15 cellular contexts compared by ENCODE assay signal in genomic region chr3:115628075-115628412, GRCh38. TPM values are rescaled to one million over a fixed set of nuclear protein-coding genes. Genes with fewer than 3 reads are reported as not detected.
A peak's percentile ranks its signal among the peaks of the same experiment; 100 is the strongest.
DNase-seq lines count a peak whose midpoint lies in the region; ATAC-seq and TF ChIP-seq lines count a peak whose summit lies in the region.
"Had no signal": no experiment of that assay in that cellular context is flagged by ENCODE, and none has a peak within 500 bp of the region (broad histone marks: within the 10 kb centered on the region; RNA-seq: fewer than 3 reads in every experiment).

No MANE protein-coding gene starts in this region.

- intact Hi-C loops in PC-9 (cut with micrococcal nuclease; ENCODE audit: unreplicated experiment) (no loop called here), Right ventricle myocardium superior (cut with DNase I) (no loop called here)

- H4K20me1 ChIP-seq in MM.1S (ENCODE audit: insufficient read depth, low read length) (no peaks in the 10 kb centered on the region), PC-9 (ENCODE audit: insufficient read depth) (no peaks in the 10 kb centered on the region)

- POLR2A ChIA-PET in PC-9 (lab: Charles Lee; ENCODE audit: unreplicated experiment): no interaction called here

- H3K36me3 ChIP-seq in MM.1S (replicated peaks; ENCODE audit: insufficient read depth, low read length): no peaks in the 10 kb centered on the region
- no peaks in the 10 kb centered on the region for H3K36me3 ChIP-seq in PC-9 (ENCODE audit: low read depth)
- H3K36me3 ChIP-seq: adrenal gland had no signal

- no TSS peak for BruUV-seq in PC-9 (replicated peaks; lab: Mats Ljungman, UMichigan)

- H3K27me3 ChIP-seq in MM.1S (replicated peaks; ENCODE audit: insufficient read depth, low read length): no peaks in the 10 kb centered on the region
- no peaks in the 10 kb centered on the region for H3K27me3 ChIP-seq in PC-9 (ENCODE audit: insufficient read depth, low read depth)

- H3F3A ChIP-seq in MM.1S (ENCODE audit: insufficient read depth, low read length): peaks cover 10% of the 10 kb centered on the region
- no peaks in the 10 kb centered on the region for H3F3A ChIP-seq in PC-9 (ENCODE audit: insufficient read depth, low read depth)

- TF ChIP-seq CTCF in MM.1S (IDR thresholded peaks at IDR 0.05; ENCODE audit: low read length) (no peak), PC-9 (conservative IDR thresholded peaks at IDR 0.05) (no peak)

- H3K9ac ChIP-seq in MM.1S (ENCODE audit: low read length): no peak overlapping the region

- H3K4me1 ChIP-seq in MM.1S (ENCODE audit: low read length) (peaks cover 20% of the 10 kb centered on the region), PC-9 (replicated peaks; ENCODE audit: insufficient read depth) (no peaks in the 10 kb centered on the region)

- H2AFZ ChIP-seq in MM.1S (ENCODE audit: low read length): peak overlapping the region; percentile 3; the same call in 1 of the 2 replicates
- no peak overlapping the region for H2AFZ ChIP-seq in PC-9

- no peaks in the 10 kb centered on the region for H3K9me2 ChIP-seq in MM.1S (replicated peaks; ENCODE audit: insufficient read depth, low read length)
- no peaks in the 10 kb centered on the region; the same call in 1 of the 2 replicates for H3K9me2 ChIP-seq in PC-9 (ENCODE audit: insufficient read depth)

- peak overlapping the region; percentile 43; the same call in 1 of the 2 replicates for H3K27ac ChIP-seq in MM.1S (ENCODE audit: low read length)
- no peak overlapping the region for H3K27ac ChIP-seq in PC-9
- H3K27ac ChIP-seq: adrenal gland, VCaP had no signal

- H3K9me3 ChIP-seq in MM.1S (replicated peaks; ENCODE audit: insufficient read depth, low read length): no peaks in the 10 kb centered on the region
- no peaks in the 10 kb centered on the region for H3K9me3 ChIP-seq in PC-9 (ENCODE audit: insufficient read depth, low read depth)
- H3K9me3 ChIP-seq: adrenal gland had no signal

- peak overlapping the region; percentile 56 for H3K4me2 ChIP-seq in MM.1S (ENCODE audit: low read depth, low read length)
- H3K4me2 ChIP-seq in PC-9: no peak overlapping the region

- peak; percentile 41 for ATAC-seq in GM19043 (IDR thresholded peaks at IDR 0.05; ENCODE audit: low read depth, unreplicated experiment)
- peak; percentile 54 for ATAC-seq in GM21723 (IDR thresholded peaks at IDR 0.05; ENCODE audit: unreplicated experiment)
- peak; percentile 35 for ATAC-seq in HG03064 (IDR thresholded peaks at IDR 0.05; ENCODE audit: low read depth, unreplicated experiment)
- ATAC-seq in Right ventricle myocardium superior (ENCODE audit: poor library complexity): no peak

- H3K4me3 ChIP-seq in MM.1S (ENCODE audit: low read length) (0 out of 2 replicates have a peak overlapping the region, but pooled peaks have one; percentile 6), PC-9 (no peak overlapping the region)
- H3K4me3 ChIP-seq: adrenal gland had no signal

- CTCF ChIA-PET in PC-9 (lab: Charles Lee): no interaction called here

- peak; percentile 46 for DNase-seq in MM.1S
- no peak for DNase-seq in PC-9
- DNase-seq in NCI-H2227 (lab: John Stamatoyannopoulos, UW; ENCODE audit: unreplicated experiment): no peak
- DNase-seq in Right ventricle myocardium superior: no peak
- no peak for DNase-seq in ecto neural progenitor cell (ENCODE audit: low spot score)
- DNase-seq: activated CD8-positive, alpha-beta memory T cell treated with anti-CD3 and anti-CD28 coated beads, Interleukin-2, amount 50 U/mL, for 4 hours; adrenal gland; cortex of kidney; immature natural killer cell; NCI-H526; substantia nigra had no signal

- H3K79me2 ChIP-seq in MM.1S (ENCODE audit: low read length) (no peaks in the 10 kb centered on the region), PC-9 (ENCODE audit: low read depth) (no peaks in the 10 kb centered on the region)

RNA-seq across cellular contexts. Expression of gene GAP43, which starts 4.7 kb away (rescaled TPM):
- total RNA-seq in PC-9 (2021): not detected in 2 replicates
- total RNA-seq in Right ventricle myocardium superior: 0.38 TPM
